ENCODE assay signal across 13 cellular contexts in the genomic region with DNA sequence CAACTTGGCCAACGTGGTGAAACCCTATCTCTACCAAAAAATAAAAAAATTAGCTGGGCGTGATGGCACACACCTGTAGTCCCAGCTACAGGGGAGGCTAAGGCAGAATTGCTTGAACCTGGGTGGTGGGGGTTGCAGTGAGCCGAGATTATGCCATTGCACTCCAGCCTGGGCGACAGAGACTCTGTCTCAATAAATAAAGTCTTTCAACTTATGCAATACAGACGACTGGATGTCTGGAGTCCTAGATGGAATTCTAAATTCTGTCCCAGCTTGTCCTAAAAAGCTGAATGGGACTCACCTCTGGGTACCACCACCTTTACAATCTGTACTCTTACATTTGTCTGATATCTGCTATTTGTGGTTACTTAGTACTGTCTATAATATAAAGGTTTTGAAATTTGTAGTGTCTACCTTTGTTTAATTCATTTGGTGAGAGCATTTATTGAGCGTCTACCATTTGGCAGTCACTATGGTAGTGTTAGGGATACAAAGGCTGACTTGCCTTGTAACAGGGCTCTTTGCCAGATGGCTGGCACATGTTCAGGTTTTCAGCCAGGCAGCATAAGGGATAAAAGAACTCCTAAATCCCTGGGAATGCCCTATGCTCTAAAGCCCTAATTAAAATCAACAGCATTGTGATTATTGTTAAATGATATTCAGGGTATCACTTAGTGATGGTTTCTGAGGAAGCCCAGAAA. TPM values are rescaled to one million over a fixed set of nuclear protein-coding genes. Genes with fewer than 3 reads are reported as not detected.
A peak's percentile ranks its signal among the peaks of the same experiment; 100 is the strongest.
DNase-seq lines count a peak whose midpoint lies in the region; ATAC-seq and TF ChIP-seq lines count a peak whose summit lies in the region.
"Had no signal": no experiment of that assay in that cellular context is flagged by ENCODE, and none has a peak within 500 bp of the region (broad histone marks: within the 10 kb centered on the region; RNA-seq: fewer than 3 reads in every experiment).

No MANE protein-coding gene starts in this region.

- TF ChIP-seq EP300 in ovary (IDR thresholded peaks at IDR 0.05) = no peak

- peak overlapping the region in 1 of 2 donors; percentile 32 for H3K27ac ChIP-seq in ovary
- H3K27ac ChIP-seq: KMS-11 had no signal

- no peak for TF ChIP-seq POLR2A in ovary (IDR thresholded peaks at IDR 0.05)

- no peaks in the 10 kb centered on the region for H3K9me3 ChIP-seq in ovary

- CTCF ChIA-PET in activated CD8-positive, alpha-beta memory T cell treated with anti-CD3 and anti-CD28 coated beads, Interleukin-2, amount 10 ng/mL, durations not matched to agents 7 days and 5 days (lab: Charles Lee) = interaction anchor here (1.1 kb wide), 1 partner anchor 200 kb away, joined by 5 read pairs; no protein-coding TSS in a partner anchor

- DNase-seq in DMS153 treated with DMSO at 0.1 percent for 48 hours (lab: John Stamatoyannopoulos, UW; ENCODE audit: unreplicated experiment) = peak; percentile 58
- DNase-seq in NCI-H446 treated with DMSO at 0.1 percent for 48 hours (lab: John Stamatoyannopoulos, UW) = peak; percentile 67
- peak; percentile 49 for DNase-seq in fibroblast of peridontal ligament (ENCODE audit: extremely low read depth)
- DNase-seq in ovary = peak; percentile 41 to 67 (median 49)
- no peak for DNase-seq in activated CD8-positive, alpha-beta memory T cell treated with anti-CD3 and anti-CD28 coated beads, Interleukin-2, amount 10 ng/mL, durations not matched to agents 7 days and 5 days
- DNase-seq in iPS-NIHi11 (ENCODE audit: low spot score) = no peak
- no peak for DNase-seq in NCI-H187 (lab: John Stamatoyannopoulos, UW)
- DNase-seq: Calu3, kidney, OCI-M1 had no signal

- H3K4me3 Mint-ChIP-seq in activated CD8-positive, alpha-beta memory T cell treated with anti-CD3 and anti-CD28 coated beads, Interleukin-2, amount 10 ng/mL, durations not matched to agents 7 days and 5 days = no peak overlapping the region

- intact Hi-C loops in ovary (cut with DNase I) = no loop called here

- peaks cover 1% of the 10 kb centered on the region for H3K4me1 ChIP-seq in ovary (ENCODE audit: insufficient read depth)

- H3K27me3 Mint-ChIP-seq in activated CD8-positive, alpha-beta memory T cell treated with anti-CD3 and anti-CD28 coated beads, Interleukin-2, amount 10 ng/mL, durations not matched to agents 7 days and 5 days = no peaks in the 10 kb centered on the region

- no peaks in the 10 kb centered on the region for H3K27me3 ChIP-seq in ovary

- peaks cover 8% of the 10 kb centered on the region for H3K36me3 Mint-ChIP-seq in activated CD8-positive, alpha-beta memory T cell treated with anti-CD3 and anti-CD28 coated beads, Interleukin-2, amount 10 ng/mL, durations not matched to agents 7 days and 5 days

- H3K9me3 Mint-ChIP-seq in activated CD8-positive, alpha-beta memory T cell treated with anti-CD3 and anti-CD28 coated beads, Interleukin-2, amount 10 ng/mL, durations not matched to agents 7 days and 5 days (ENCODE audit: low read depth) = no peaks in the 10 kb centered on the region
- H3K9me3 Mint-ChIP-seq: activated T-helper 2 cell treated with anti-CD3 and anti-CD28 coated beads, Interferon-gamma antibody, Interleukin-2, Interleukin-4, amounts not matched to agents 10 μg/mL and 5 μg/mL and 100 μg/mL, durations not matched to agents 14 hours and 24 hours and 36 hours had no signal

- H3K36me3 ChIP-seq in ovary = no peaks in the 10 kb centered on the region

- no peak overlapping the region for H3K4me3 ChIP-seq in ovary

- H3K27ac Mint-ChIP-seq in activated CD8-positive, alpha-beta memory T cell treated with anti-CD3 and anti-CD28 coated beads, Interleukin-2, amount 10 ng/mL, durations not matched to agents 7 days and 5 days = no peak overlapping the region
- H3K27ac Mint-ChIP-seq: activated T-helper 2 cell treated with anti-CD3 and anti-CD28 coated beads, Interferon-gamma antibody, Interleukin-2, Interleukin-4, amounts not matched to agents 10 μg/mL and 5 μg/mL and 100 μg/mL, durations not matched to agents 14 hours and 24 hours and 36 hours had no signal

- 67 to 72% (median 70%) methylated on average over 6 of the region's 6 CpGs for WGBS in ovary, 3 donors

- ATAC-seq in activated CD8-positive, alpha-beta memory T cell treated with anti-CD3 and anti-CD28 coated beads, Interleukin-2, amount 10 ng/mL, durations not matched to agents 7 days and 5 days = no peak
- ATAC-seq in GM21528 (IDR thresholded peaks at IDR 0.05; ENCODE audit: low FRiP score, unreplicated experiment) = no peak

- TF ChIP-seq CTCF in ovary (IDR thresholded peaks at IDR 0.05) = no peak

- H3K4me1 Mint-ChIP-seq in activated CD8-positive, alpha-beta memory T cell treated with anti-CD3 and anti-CD28 coated beads, Interleukin-2, amount 10 ng/mL, durations not matched to agents 7 days and 5 days = peaks cover 21% of the 10 kb centered on the region

RNA-seq across cellular contexts. Expression of a gene that starts 7.2 kb away (rescaled TPM):
- 10 to 100 TPM; 27.0 to 63.6 (median 46.4) TPM for total RNA-seq in ovary
- 10 to 100 TPM; 18.4 to 30.6 TPM for polyA plus RNA-seq in ovary
- 10 to 100 TPM; 36.8 to 47.5 TPM for total RNA-seq in activated CD8-positive, alpha-beta memory T cell treated with anti-CD3 and anti-CD28 coated beads, Interleukin-2, amount 10 ng/mL, durations not matched to agents 7 days and 5 days

Comparison
In these comparisons a context has a peak if more than half of its experiments do, and no peak if none do; other contexts are left out.
1. DNase-seq: peak in DMS153 treated with DMSO at 0.1 percent for 48 hours (single experiment), NCI-H446 treated with DMSO at 0.1 percent for 48 hours (single experiment), fibroblast of peridontal ligament (single experiment) and ovary (5 of 5); none in activated CD8-positive, alpha-beta memory T cell treated with anti-CD3 and anti-CD28 coated beads, Interleukin-2, amount 10 ng/mL, durations not matched to agents 7 days and 5 days (single experiment), iPS-NIHi11 (single experiment) and NCI-H187 (0 of 2).